In the genomic region with DNA sequence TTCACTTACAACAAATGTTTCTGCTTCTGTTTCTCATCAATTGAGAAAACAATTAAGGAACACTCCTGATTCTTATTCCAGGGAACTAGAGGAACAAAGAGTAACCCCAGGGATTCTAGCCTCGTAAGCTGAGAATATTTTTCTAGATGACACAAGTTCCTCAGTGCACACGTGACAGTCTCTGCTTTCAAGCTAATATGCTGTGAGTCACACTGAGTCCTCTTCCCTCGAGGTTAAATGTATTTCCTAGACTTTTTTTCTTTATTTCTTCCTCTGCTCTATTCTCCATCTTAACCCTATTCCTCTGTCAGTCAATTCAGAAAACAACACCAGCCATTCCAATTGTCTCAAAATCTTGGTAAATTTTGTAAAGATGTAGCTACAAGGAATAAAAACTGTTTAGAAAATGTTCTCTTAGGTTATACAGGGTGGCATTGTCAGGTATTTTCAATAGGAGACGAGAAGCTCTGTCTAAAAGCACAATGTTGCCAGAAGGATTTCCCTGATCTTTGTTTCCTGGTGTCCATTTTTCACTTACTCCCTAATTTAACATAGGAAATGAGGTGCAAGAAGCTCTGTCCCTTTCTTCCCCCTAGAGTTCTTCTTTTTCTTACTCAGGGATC, we compare ENCODE assay signal across 9 cellular contexts. TPM values are rescaled to one million over a fixed set of nuclear protein-coding genes. Genes with fewer than 3 reads are reported as not detected.
DNase-seq lines count a peak whose midpoint lies in the region; ATAC-seq and TF ChIP-seq lines count a peak whose summit lies in the region.
"Had no signal": no experiment of that assay in that cellular context is flagged by ENCODE, and none has a peak within 500 bp of the region (broad histone marks: within the 10 kb centered on the region; RNA-seq: fewer than 3 reads in every experiment).

No MANE protein-coding gene starts in this region.

- DNase-seq in activated CD8-positive, alpha-beta T cell treated with anti-CD3 and anti-CD28 coated beads for 36 hours: no peak
- no peak for DNase-seq in activated CD8-positive, alpha-beta T cell treated with anti-CD3 and anti-CD28 coated beads, Interleukin-2, amount 10 ng/mL, durations not matched to agents 7 days and 5 days
- DNase-seq in SW 1271 (lab: John Stamatoyannopoulos, UW) (peak; percentile 53 to 94), glutamatergic neuron (no peak), hippocampal formation (lab: John Stamatoyannopoulos, UW) (no peak), D341Med (ENCODE audit: low spot score) (no peak)
- DNase-seq in stimulated activated naive B cell treated with anti-CD40 and anti-IgM and Interleukin-4, amounts not matched to agents 10 μg/mL and 1 μg/mL and 100 μg/mL, for 72 hours: no peak
- DNase-seq: NCI-H524 had no signal

- H3K4me1 Mint-ChIP-seq in activated CD8-positive, alpha-beta T cell treated with anti-CD3 and anti-CD28 coated beads for 36 hours (ENCODE audit: low read depth): peaks cover 18% of the 10 kb centered on the region
- H3K4me1 Mint-ChIP-seq in activated CD8-positive, alpha-beta T cell treated with anti-CD3 and anti-CD28 coated beads, Interleukin-2, amount 10 ng/mL, durations not matched to agents 7 days and 5 days (ENCODE audit: low read depth): peaks cover 7% of the 10 kb centered on the region
- H3K4me1 Mint-ChIP-seq in glutamatergic neuron (ENCODE audit: low read depth, unreplicated experiment): peaks cover 7% of the 10 kb centered on the region
- peaks cover 20 to 49% of the 10 kb centered on the region in 2 donors for H3K4me1 Mint-ChIP-seq in stimulated activated naive B cell treated with anti-CD40 and anti-IgM and Interleukin-4, amounts not matched to agents 10 μg/mL and 1 μg/mL and 100 μg/mL, for 72 hours

- no peak overlapping the region for H3K4me3 Mint-ChIP-seq in activated CD8-positive, alpha-beta T cell treated with anti-CD3 and anti-CD28 coated beads for 36 hours
- no peak overlapping the region for H3K4me3 Mint-ChIP-seq in activated CD8-positive, alpha-beta T cell treated with anti-CD3 and anti-CD28 coated beads, Interleukin-2, amount 10 ng/mL, durations not matched to agents 7 days and 5 days
- H3K4me3 Mint-ChIP-seq in glutamatergic neuron (ENCODE audit: unreplicated experiment): peak overlapping the region; percentile 26
- H3K4me3 Mint-ChIP-seq in stimulated activated naive B cell treated with anti-CD40 and anti-IgM and Interleukin-4, amounts not matched to agents 10 μg/mL and 1 μg/mL and 100 μg/mL, for 72 hours: peak overlapping the region; percentile 10

- no peak overlapping the region for H3K27ac Mint-ChIP-seq in activated CD8-positive, alpha-beta T cell treated with anti-CD3 and anti-CD28 coated beads for 36 hours
- no peak overlapping the region for H3K27ac Mint-ChIP-seq in activated CD8-positive, alpha-beta T cell treated with anti-CD3 and anti-CD28 coated beads, Interleukin-2, amount 10 ng/mL, durations not matched to agents 7 days and 5 days
- H3K27ac Mint-ChIP-seq in glutamatergic neuron (ENCODE audit: unreplicated experiment): no peak overlapping the region
- H3K27ac Mint-ChIP-seq in stimulated activated naive B cell treated with anti-CD40 and anti-IgM and Interleukin-4, amounts not matched to agents 10 μg/mL and 1 μg/mL and 100 μg/mL, for 72 hours: peak overlapping the region; percentile 16

- POLR2A ChIA-PET in activated CD8-positive, alpha-beta T cell treated with anti-CD3 and anti-CD28 coated beads for 36 hours (lab: Charles Lee): no interaction called here
- POLR2A ChIA-PET in activated CD8-positive, alpha-beta T cell treated with anti-CD3 and anti-CD28 coated beads, Interleukin-2, amount 10 ng/mL, durations not matched to agents 7 days and 5 days (lab: Charles Lee): interaction anchor here (1.3 kb wide), 1 partner anchor 71 kb away, joined by 3 read pairs; no protein-coding TSS in a partner anchor

- ATAC-seq in activated CD8-positive, alpha-beta T cell treated with anti-CD3 and anti-CD28 coated beads for 36 hours: peak; percentile 49
- no peak for ATAC-seq in activated CD8-positive, alpha-beta T cell treated with anti-CD3 and anti-CD28 coated beads, Interleukin-2, amount 10 ng/mL, durations not matched to agents 7 days and 5 days
- ATAC-seq in stimulated activated naive B cell treated with anti-CD40 and anti-IgM and Interleukin-4, amounts not matched to agents 10 μg/mL and 1 μg/mL and 100 μg/mL, for 72 hours (replicated peaks): peak; percentile 64 to 74
- no peak for ATAC-seq in GM19397 (IDR thresholded peaks at IDR 0.05; ENCODE audit: unreplicated experiment)

- intact Hi-C loops in activated CD8-positive, alpha-beta T cell treated with anti-CD3 and anti-CD28 coated beads for 36 hours (cut with micrococcal nuclease): no loop called here

- peaks cover 15% of the 10 kb centered on the region for H3K36me3 Mint-ChIP-seq in activated CD8-positive, alpha-beta T cell treated with anti-CD3 and anti-CD28 coated beads for 36 hours (ENCODE audit: low read depth)
- H3K36me3 Mint-ChIP-seq in activated CD8-positive, alpha-beta T cell treated with anti-CD3 and anti-CD28 coated beads, Interleukin-2, amount 10 ng/mL, durations not matched to agents 7 days and 5 days (ENCODE audit: low read depth): peaks cover 38% of the 10 kb centered on the region
- no peaks in the 10 kb centered on the region for H3K36me3 Mint-ChIP-seq in glutamatergic neuron (ENCODE audit: unreplicated experiment)
- peaks cover 6 to 19% of the 10 kb centered on the region in 2 donors for H3K36me3 Mint-ChIP-seq in stimulated activated naive B cell treated with anti-CD40 and anti-IgM and Interleukin-4, amounts not matched to agents 10 μg/mL and 1 μg/mL and 100 μg/mL, for 72 hours

- CTCF ChIA-PET in activated CD8-positive, alpha-beta T cell treated with anti-CD3 and anti-CD28 coated beads for 36 hours (lab: Charles Lee): interaction anchor here (0.9 to 1.4 kb wide), 3 partner anchors 71 to 74 kb away, joined by 3 to 6 read pairs (median 3); no protein-coding TSS in a partner anchor
- CTCF ChIA-PET in activated CD8-positive, alpha-beta T cell treated with anti-CD3 and anti-CD28 coated beads, Interleukin-2, amount 10 ng/mL, durations not matched to agents 7 days and 5 days (lab: Charles Lee): interaction anchor here (0.8 to 1.6 kb wide), 4 partner anchors 8 to 73 kb away, joined by 3 to 10 read pairs (median 4); no protein-coding TSS in a partner anchor

- no peak for TF ChIP-seq CTCF in activated CD8-positive, alpha-beta T cell treated with anti-CD3 and anti-CD28 coated beads for 36 hours (IDR thresholded peaks at IDR 0.05)
- no peak for TF ChIP-seq CTCF in glutamatergic neuron (IDR thresholded peaks at IDR 0.05; ENCODE audit: partially characterized antibody, unreplicated experiment)

- H3K27me3 Mint-ChIP-seq in activated CD8-positive, alpha-beta T cell treated with anti-CD3 and anti-CD28 coated beads for 36 hours: no peaks in the 10 kb centered on the region
- H3K27me3 Mint-ChIP-seq in activated CD8-positive, alpha-beta T cell treated with anti-CD3 and anti-CD28 coated beads, Interleukin-2, amount 10 ng/mL, durations not matched to agents 7 days and 5 days (ENCODE audit: low read depth): no peaks in the 10 kb centered on the region
- no peaks in the 10 kb centered on the region for H3K27me3 Mint-ChIP-seq in glutamatergic neuron (ENCODE audit: unreplicated experiment)
- no peaks in the 10 kb centered on the region for H3K27me3 Mint-ChIP-seq in stimulated activated naive B cell treated with anti-CD40 and anti-IgM and Interleukin-4, amounts not matched to agents 10 μg/mL and 1 μg/mL and 100 μg/mL, for 72 hours

- H3K9me3 Mint-ChIP-seq in activated CD8-positive, alpha-beta T cell treated with anti-CD3 and anti-CD28 coated beads for 36 hours: peaks cover 15% of the 10 kb centered on the region
- peaks cover 13% of the 10 kb centered on the region for H3K9me3 Mint-ChIP-seq in activated CD8-positive, alpha-beta T cell treated with anti-CD3 and anti-CD28 coated beads, Interleukin-2, amount 10 ng/mL, durations not matched to agents 7 days and 5 days (ENCODE audit: insufficient read depth)
- H3K9me3 Mint-ChIP-seq in glutamatergic neuron (ENCODE audit: unreplicated experiment): no peaks in the 10 kb centered on the region
- H3K9me3 Mint-ChIP-seq in stimulated activated naive B cell treated with anti-CD40 and anti-IgM and Interleukin-4, amounts not matched to agents 10 μg/mL and 1 μg/mL and 100 μg/mL, for 72 hours: peaks cover 7 to 11% of the 10 kb centered on the region in 2 donors

RNA-seq across cellular contexts. Expression of a gene that starts 5.8 kb away (rescaled TPM):
- 10 to 100 TPM; 39.0 to 39.5 TPM for total RNA-seq in activated CD8-positive, alpha-beta T cell treated with anti-CD3 and anti-CD28 coated beads for 36 hours
- 10 to 100 TPM; 47.4 to 50.7 TPM for total RNA-seq in activated CD8-positive, alpha-beta T cell treated with anti-CD3 and anti-CD28 coated beads, Interleukin-2, amount 10 ng/mL, durations not matched to agents 7 days and 5 days
- 15.3 TPM for total RNA-seq in glutamatergic neuron (ENCODE audit: unreplicated experiment)

Comparison
In these comparisons a context has a peak if more than half of its experiments do, and no peak if none do; other contexts are left out.
1. ATAC-seq: peak in activated CD8-positive, alpha-beta T cell treated with anti-CD3 and anti-CD28 coated beads for 36 hours (single experiment) and stimulated activated naive B cell treated with anti-CD40 and anti-IgM and Interleukin-4, amounts not matched to agents 10 μg/mL and 1 μg/mL and 100 μg/mL, for 72 hours (2 of 2); none in activated CD8-positive, alpha-beta T cell treated with anti-CD3 and anti-CD28 coated beads, Interleukin-2, amount 10 ng/mL, durations not matched to agents 7 days and 5 days (single experiment) and GM19397 (single experiment).
2. DNase-seq: peak in SW 1271 (2 of 2); none in activated CD8-positive, alpha-beta T cell treated with anti-CD3 and anti-CD28 coated beads for 36 hours (single experiment), activated CD8-positive, alpha-beta T cell treated with anti-CD3 and anti-CD28 coated beads, Interleukin-2, amount 10 ng/mL, durations not matched to agents 7 days and 5 days (single experiment), glutamatergic neuron (single experiment), stimulated activated naive B cell treated with anti-CD40 and anti-IgM and Interleukin-4, amounts not matched to agents 10 μg/mL and 1 μg/mL and 100 μg/mL, for 72 hours (single experiment), hippocampal formation (0 of 2) and D341Med (single experiment).
3. H3K4me3 Mint-ChIP-seq: peak in glutamatergic neuron (single experiment) and stimulated activated naive B cell treated with anti-CD40 and anti-IgM and Interleukin-4, amounts not matched to agents 10 μg/mL and 1 μg/mL and 100 μg/mL, for 72 hours (2 of 2); none in activated CD8-positive, alpha-beta T cell treated with anti-CD3 and anti-CD28 coated beads for 36 hours (single experiment) and activated CD8-positive, alpha-beta T cell treated with anti-CD3 and anti-CD28 coated beads, Interleukin-2, amount 10 ng/mL, durations not matched to agents 7 days and 5 days (single experiment).